Comparison of ENCODE assay signal across 10 cellular contexts in genomic region chr15:58568157-58568571, GRCh38.
DNase-seq lines count a peak whose midpoint lies in the region; FAIRE-seq and TF ChIP-seq lines count a peak whose summit lies in the region.
"Had no signal": no experiment of that assay in that cellular context is flagged by ENCODE, and none has a peak within 500 bp of the region (broad histone marks: within the 10 kb centered on the region; RNA-seq: fewer than 3 reads in every experiment).

No MANE protein-coding gene starts in this region.

- H3K4me3 ChIP-seq in bronchial epithelial cell (ENCODE audit: low read depth, low read length): no peak overlapping the region

- no peak for TF ChIP-seq CTCF in bronchial epithelial cell (IDR thresholded peaks at IDR 0.05; ENCODE audit: insufficient read depth, low read length, severe bottlenecking)

- H3K27me3 ChIP-seq in bronchial epithelial cell (ENCODE audit: control insufficient read depth, insufficient read depth, low read length): no peaks in the 10 kb centered on the region

- FAIRE-seq in bronchial epithelial cell (lab: Jason Lieb, UNC) (no peak), GM19239 (lab: Jason Lieb, UNC) (no peak)

- DNase-seq in DMS 273 (lab: John Stamatoyannopoulos, UW; ENCODE audit: unreplicated experiment) (peak; percentile 42), DMS 273 treated with DMSO at 0.1 percent for 48 hours (lab: John Stamatoyannopoulos, UW) (no peak), NCI-H524 treated with DMSO at 0.1 percent for 48 hours (lab: John Stamatoyannopoulos, UW) (peak; percentile 21), bronchial epithelial cell (ENCODE audit: low read depth) (peak; percentile 47), renal cortical epithelial cell (ENCODE audit: low read depth) (peak; percentile 84), NK-92 (lab: John Stamatoyannopoulos, UW; ENCODE audit: unreplicated experiment) (no peak), GM19239 (ENCODE audit: insufficient read length, low spot score) (no peak)
- no peak for DNase-seq in activated CD4-positive, alpha-beta T cell treated with anti-CD3 and anti-CD28 coated beads for 4 hours
- DNase-seq: IMR-90; stimulated activated CD4-positive, alpha-beta T cell treated with anti-CD3 and anti-CD28 coated beads, Interleukin-1b, Interleukin-23, amount 100 ng/mL, for 48 hours had no signal

- H3K36me3 ChIP-seq in bronchial epithelial cell (ENCODE audit: control insufficient read depth, insufficient read depth, low read length): no peaks in the 10 kb centered on the region

Comparison
In these comparisons a context has a peak if more than half of its experiments do, and no peak if none do; other contexts are left out.
1. DNase-seq: peak in DMS 273 (single experiment), NCI-H524 treated with DMSO at 0.1 percent for 48 hours (single experiment), bronchial epithelial cell (single experiment) and renal cortical epithelial cell (single experiment); none in DMS 273 treated with DMSO at 0.1 percent for 48 hours (single experiment), NK-92 (single experiment), GM19239 (single experiment) and activated CD4-positive, alpha-beta T cell treated with anti-CD3 and anti-CD28 coated beads for 4 hours (0 of 2).